In genomic region chr1:13708380-13709010, GRCh38 we compare ENCODE assay signal across 21 cellular contexts. TPM values are rescaled to one million over a fixed set of nuclear protein-coding genes. Genes with fewer than 3 reads are reported as not detected.
DNase-seq lines count a peak whose midpoint lies in the region; ATAC-seq, FAIRE-seq and TF ChIP-seq lines count a peak whose summit lies in the region.
"Had no signal": no experiment of that assay in that cellular context is flagged by ENCODE, and none has a peak within 500 bp of the region (broad histone marks: within the 10 kb centered on the region; RNA-seq: fewer than 3 reads in every experiment).

No MANE protein-coding gene starts in this region.

- FAIRE-seq in GM19239 (lab: Jason Lieb, UNC) (peak; percentile 69), keratinocyte (lab: Jason Lieb, UNC) (peak; percentile 94)
- FAIRE-seq: D721Med had no signal

- no peak overlapping the region for H3K4me3 Mint-ChIP-seq in stimulated activated naive B cell treated with anti-CD40 and anti-IgM and Interleukin-4, amounts not matched to agents 10 μg/mL and 1 μg/mL and 100 μg/mL, for 72 hours
- H3K4me3 Mint-ChIP-seq: activated CD8-positive, alpha-beta memory T cell treated with anti-CD3 and anti-CD28 coated beads, Interleukin-2, amount 10 ng/mL, durations not matched to agents 7 days and 5 days; H9 had no signal

- peak overlapping the region; percentile 47 for H3K27ac Mint-ChIP-seq in stimulated activated naive B cell treated with anti-CD40 and anti-IgM and Interleukin-4, amounts not matched to agents 10 μg/mL and 1 μg/mL and 100 μg/mL, for 72 hours
- H3K27ac Mint-ChIP-seq: activated CD8-positive, alpha-beta memory T cell treated with anti-CD3 and anti-CD28 coated beads, Interleukin-2, amount 10 ng/mL, durations not matched to agents 7 days and 5 days; H9 had no signal

- ATAC-seq in stimulated activated naive B cell treated with anti-CD40 and anti-IgM and Interleukin-4, amounts not matched to agents 10 μg/mL and 1 μg/mL and 100 μg/mL, for 72 hours (replicated peaks): no peak
- ATAC-seq in HG03469 (IDR thresholded peaks at IDR 0.05; ENCODE audit: unreplicated experiment) (no peak), PC-3 (no peak)
- ATAC-seq: activated CD8-positive, alpha-beta memory T cell treated with anti-CD3 and anti-CD28 coated beads, Interleukin-2, amount 10 ng/mL, durations not matched to agents 7 days and 5 days; left ventricle myocardium superior; pancreas had no signal

- intact Hi-C loops in PC-3 (cut with micrococcal nuclease): no loop called here
- intact Hi-C loops in head of caudate nucleus (cut with DNase I): no loop called here

- peaks cover 4 to 5% of the 10 kb centered on the region in 2 donors for H3K9me3 Mint-ChIP-seq in stimulated activated naive B cell treated with anti-CD40 and anti-IgM and Interleukin-4, amounts not matched to agents 10 μg/mL and 1 μg/mL and 100 μg/mL, for 72 hours
- H3K9me3 Mint-ChIP-seq: H9 had no signal

- H3K4me2 ChIP-seq in keratinocyte (ENCODE audit: control insufficient read depth, extremely low read depth, insufficient read depth, low read depth, low read length): peak overlapping the region; percentile 81
- H3K4me2 ChIP-seq in PC-3 (ENCODE audit: low read length): no peak overlapping the region

- H3K4me1 ChIP-seq in keratinocyte (ENCODE audit: control insufficient read depth, extremely low read depth, insufficient read depth, low read length) (peaks cover 29% of the 10 kb centered on the region), PC-3 (ENCODE audit: insufficient read depth, low read length) (no peaks in the 10 kb centered on the region)
- H3K4me1 ChIP-seq: pancreas, SJSA1 had no signal

- BruUV-seq in PC-3 (replicated peaks; lab: Mats Ljungman, UMichigan): no TSS peak

- peak overlapping the region; percentile 64 for H3K9ac ChIP-seq in keratinocyte (ENCODE audit: control insufficient read depth, extremely low read depth, insufficient read depth, low read length)
- H3K9ac ChIP-seq in PC-3 (ENCODE audit: low read length): no peak overlapping the region

- CTCF ChIA-PET in PC-3 (lab: Charles Lee): no interaction called here

- no peaks in the 10 kb centered on the region for H3K27me3 ChIP-seq in keratinocyte (ENCODE audit: control insufficient read depth, extremely low read depth, insufficient read depth, low read length)
- no peaks in the 10 kb centered on the region for H3K27me3 ChIP-seq in PC-3 (ENCODE audit: low read length)
- H3K27me3 ChIP-seq: esophagus squamous epithelium, pancreas, SJSA1 had no signal

- H4K20me1 ChIP-seq in keratinocyte (ENCODE audit: control insufficient read depth, extremely low read depth, insufficient read depth, low read length) (no peaks in the 10 kb centered on the region), PC-3 (ENCODE audit: low read length) (no peaks in the 10 kb centered on the region)

- H3K27me3 Mint-ChIP-seq in stimulated activated naive B cell treated with anti-CD40 and anti-IgM and Interleukin-4, amounts not matched to agents 10 μg/mL and 1 μg/mL and 100 μg/mL, for 72 hours: no peaks in the 10 kb centered on the region
- H3K27me3 Mint-ChIP-seq: activated CD8-positive, alpha-beta memory T cell treated with anti-CD3 and anti-CD28 coated beads, Interleukin-2, amount 10 ng/mL, durations not matched to agents 7 days and 5 days had no signal

- H3K9me2 ChIP-seq in PC-3 (replicated peaks; ENCODE audit: low read length): no peaks in the 10 kb centered on the region

- H2AFZ ChIP-seq in keratinocyte (ENCODE audit: control insufficient read depth, low read length) (peak overlapping the region; percentile 64), PC-3 (ENCODE audit: low read length) (no peak overlapping the region)

- TF ChIP-seq CTCF in keratinocyte (optimal IDR thresholded peaks at IDR 0.05 in 1 of 3, IDR thresholded peaks at IDR 0.05 in 1 of 3, conservative IDR thresholded peaks at IDR 0.05 in 1 of 3; ENCODE audit: extremely low read depth in 1 of 3, insufficient read depth in 2 of 3, low read length in 3 of 3) (no peak), PC-3 (conservative IDR thresholded peaks at IDR 0.05; ENCODE audit: low read depth, low read length) (no peak)

- POLR2A ChIA-PET in PC-3 (lab: Charles Lee; ENCODE audit: unreplicated experiment): no interaction called here

- DNase-seq in GM19239 (ENCODE audit: insufficient read length, low spot score): no peak
- DNase-seq in SW480 (ENCODE audit: low spot score): peak; percentile 80
- no peak for DNase-seq in keratinocyte (ENCODE audit: low read depth, low spot score)
- DNase-seq in stimulated activated naive B cell treated with anti-CD40 and anti-IgM and Interleukin-4, amounts not matched to agents 10 μg/mL and 1 μg/mL and 100 μg/mL, for 72 hours: no peak
- DNase-seq in nucleus accumbens (lab: John Stamatoyannopoulos, UW): no peak
- DNase-seq in PC-3: no peak
- DNase-seq in head of caudate nucleus: no peak
- DNase-seq: activated CD8-positive, alpha-beta memory T cell treated with anti-CD3 and anti-CD28 coated beads, Interleukin-2, amount 10 ng/mL, durations not matched to agents 7 days and 5 days; amniotic stem cell; cerebellar nuclear complex; effector CD8-positive, alpha-beta T cell; esophagus squamous epithelium; H9; left ventricle myocardium superior; NCI-H1436; NCI-H526 treated with DMSO at 0.1 percent for 48 hours; pancreas; stimulated activated CD4-positive, alpha-beta T cell treated with anti-CD3 and anti-CD28 coated beads, Interleukin-2, amount 100 ng/mL, for 24 hours had no signal

- H3K79me2 ChIP-seq in keratinocyte (ENCODE audit: control insufficient read depth, insufficient read depth, low read length) (peaks cover 60% of the 10 kb centered on the region), PC-3 (ENCODE audit: low read length) (peaks cover 76% of the 10 kb centered on the region)

- H3K4me1 Mint-ChIP-seq in stimulated activated naive B cell treated with anti-CD40 and anti-IgM and Interleukin-4, amounts not matched to agents 10 μg/mL and 1 μg/mL and 100 μg/mL, for 72 hours: peaks cover 45 to 79% of the 10 kb centered on the region in 2 donors
- H3K4me1 Mint-ChIP-seq: H9 had no signal

- H3K9me3 ChIP-seq in keratinocyte (ENCODE audit: control insufficient read depth, low read depth, low read length) (no peaks in the 10 kb centered on the region), PC-3 (ENCODE audit: low read length) (no peaks in the 10 kb centered on the region)
- H3K9me3 ChIP-seq: esophagus squamous epithelium, pancreas, SJSA1 had no signal

- peaks cover 20 to 37% of the 10 kb centered on the region in 2 donors for H3K36me3 Mint-ChIP-seq in stimulated activated naive B cell treated with anti-CD40 and anti-IgM and Interleukin-4, amounts not matched to agents 10 μg/mL and 1 μg/mL and 100 μg/mL, for 72 hours

- peak overlapping the region; percentile 66 for H3K27ac ChIP-seq in keratinocyte (ENCODE audit: control insufficient read depth, insufficient read depth, low read length)
- H3K27ac ChIP-seq in PC-3 (ENCODE audit: low read length): no peak overlapping the region
- H3K27ac ChIP-seq: esophagus squamous epithelium, pancreas, SJSA1 had no signal

- H3K36me3 ChIP-seq in keratinocyte (ENCODE audit: control insufficient read depth in 2 of 2, extremely low read depth in 1 of 2, insufficient read depth in 2 of 2, low read length in 2 of 2) (no peaks in the 10 kb centered on the region), PC-3 (ENCODE audit: low read depth, low read length) (no peaks in the 10 kb centered on the region)
- H3K36me3 ChIP-seq: esophagus squamous epithelium, pancreas, SJSA1 had no signal

- H3K4me3 ChIP-seq in keratinocyte (ENCODE audit: control insufficient read depth in 2 of 3, extremely low read depth in 1 of 3, insufficient read depth in 2 of 3, low read depth in 1 of 3, low read length in 3 of 3) (peak overlapping the region in 2 of 3 experiments; percentile 37 to 48), PC-3 (ENCODE audit: low read length) (no peak overlapping the region)
- H3K4me3 ChIP-seq: esophagus squamous epithelium, pancreas, SJSA1 had no signal

- no peaks in the 10 kb centered on the region for H3F3A ChIP-seq in PC-3 (ENCODE audit: low read length, unreplicated experiment)

- dilution Hi-C loops in keratinocyte (cut with MboI; ENCODE audit: extremely low pct_ligation_motif_present, low sequenced_read_pairs): no loop called here

- no peaks in the 10 kb centered on the region for H3K9me1 ChIP-seq in keratinocyte (ENCODE audit: control insufficient read depth, extremely low read depth, insufficient read depth, low read length)

RNA-seq across cellular contexts. Expression of gene PRDM2, which starts 8.5 kb away (rescaled TPM):
- 10.8 to 14.2 TPM (median 13.8 TPM) in 3 replicates for polyA plus RNA-seq in keratinocyte
- 25.2 TPM for polyA plus RNA-seq in keratinocyte (2011; ENCODE audit: low read depth)
- polyA plus RNA-seq in keratinocyte (2011; cell fraction: cytosol; rRNA removed): 9.4 and 12.4 TPM in 2 replicates
- 36.0 and 40.0 TPM in 2 replicates for polyA plus RNA-seq in keratinocyte (2011; cell fraction: nucleus; rRNA removed)
- polyA plus RNA-seq in keratinocyte (2012; ENCODE audit: low replicate concordance): 14.2 and 17.1 TPM in 2 replicates
- polyA minus RNA-seq in keratinocyte: 12.5 to 22.8 TPM (median 18.3 TPM) in 3 replicates
- polyA minus RNA-seq in keratinocyte (2011; cell fraction: cytosol; rRNA and poly(A)+ RNA removed): 10.6 TPM
- 15.7 and 34.1 TPM in 2 replicates for polyA minus RNA-seq in keratinocyte (2011; cell fraction: nucleus; rRNA and poly(A)+ RNA removed)
- total RNA-seq in PC-3 (2014; rRNA removed): 9.4 and 13.8 TPM in 2 replicates
